In the genomic region with DNA sequence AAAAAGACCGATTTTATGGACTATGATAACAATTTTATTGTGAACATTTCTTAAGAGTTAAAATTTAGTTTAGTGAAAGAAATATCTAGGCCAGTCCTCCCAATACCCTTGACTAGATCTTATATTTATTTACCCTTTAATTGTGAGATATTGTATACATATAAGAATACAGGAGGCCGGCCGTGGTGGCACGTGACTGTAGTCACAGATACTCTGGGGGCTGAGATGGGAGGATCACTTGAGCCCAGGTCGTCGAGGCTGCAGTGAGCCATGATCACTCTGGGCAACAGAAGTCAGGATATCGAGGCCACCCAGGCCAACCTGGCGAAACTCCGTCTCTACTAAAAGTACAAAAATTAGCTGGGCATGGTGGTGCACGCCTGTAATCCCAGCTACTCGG, we compare ENCODE assay signal across 8 cellular contexts. TPM values are rescaled to one million over a fixed set of nuclear protein-coding genes. Genes with fewer than 3 reads are reported as not detected.
DNase-seq lines count a peak whose midpoint lies in the region; ATAC-seq and TF ChIP-seq lines count a peak whose summit lies in the region.

No MANE protein-coding gene starts in this region.

- intact Hi-C loops in PC-9 (cut with micrococcal nuclease; ENCODE audit: unreplicated experiment): loop anchor here (1.0 to 2.0 kb wide), 3 partner anchors 13 to 139 kb away; a partner anchor contains a TSS

- H3K9me3 ChIP-seq in PC-9 (ENCODE audit: insufficient read depth, low read depth) (no peaks in the 10 kb centered on the region), skeletal muscle tissue (ENCODE audit: control insufficient read depth in 3 of 3, low read length in 3 of 3) (no peaks in the 10 kb centered on the region)

- POLR2A ChIA-PET in PC-9 (lab: Charles Lee; ENCODE audit: unreplicated experiment): no interaction called here

- peaks cover 12% of the 10 kb centered on the region; the same call in 1 of the 2 replicates for H3K4me1 ChIP-seq in PC-9 (replicated peaks; ENCODE audit: insufficient read depth)
- peaks cover 5 to 13% (median 9%) of the 10 kb centered on the region in 3 donors for H3K4me1 ChIP-seq in skeletal muscle tissue (ENCODE audit: control insufficient read depth in 3 of 3, insufficient read depth in 3 of 3, low read length in 3 of 3)

- H3K79me2 ChIP-seq in PC-9 (ENCODE audit: low read depth): 0 out of 2 replicates have a peak, but pooled peaks cover 17% of the 10 kb centered on the region

- H3K9me2 ChIP-seq in PC-9 (ENCODE audit: insufficient read depth): no peaks in the 10 kb centered on the region

- peak overlapping the region; percentile 85 for H3K4me2 ChIP-seq in PC-9

- no peaks in the 10 kb centered on the region for H3F3A ChIP-seq in PC-9 (ENCODE audit: insufficient read depth, low read depth)

- DNase-seq in DMS53 (lab: John Stamatoyannopoulos, UW) (peak; percentile 38), DMS53 treated with DMSO at 0.1 percent for 48 hours (lab: John Stamatoyannopoulos, UW; ENCODE audit: unreplicated experiment) (no peak), PC-9 (no peak), erythroblast (lab: John Stamatoyannopoulos, UW) (peak; percentile 61 to 74)

- no peaks in the 10 kb centered on the region for H4K20me1 ChIP-seq in PC-9 (ENCODE audit: insufficient read depth)

- H2AFZ ChIP-seq in PC-9: peak overlapping the region; percentile 89

- H3K4me3 ChIP-seq in PC-9: peak overlapping the region; percentile 93; the same call in 1 of the 2 replicates
- peak overlapping the region; percentile 94 to 97 (median 96) for H3K4me3 ChIP-seq in skeletal muscle tissue (ENCODE audit: low read length in 3 of 3)

- CTCF ChIA-PET in PC-9 (lab: Charles Lee): no interaction called here

- ATAC-seq in GM18867 (IDR thresholded peaks at IDR 0.05; ENCODE audit: unreplicated experiment) (no peak), GM21717 (IDR thresholded peaks at IDR 0.05; ENCODE audit: unreplicated experiment) (no peak), HG03108 (IDR thresholded peaks at IDR 0.05; ENCODE audit: unreplicated experiment) (no peak)

- TF ChIP-seq CTCF in PC-9 (conservative IDR thresholded peaks at IDR 0.05): no peak

- H3K27me3 ChIP-seq in PC-9 (ENCODE audit: insufficient read depth, low read depth): no peaks in the 10 kb centered on the region
- no peaks in the 10 kb centered on the region for H3K27me3 ChIP-seq in skeletal muscle tissue (ENCODE audit: control insufficient read depth in 3 of 3, insufficient read depth in 3 of 3, low read length in 3 of 3)

- no peak for TF ChIP-seq POLR2A in erythroblast (IDR thresholded peaks at IDR 0.05; ENCODE audit: low read length)

- peak overlapping the region; percentile 93 to 97 (median 95) for H3K9ac ChIP-seq in skeletal muscle tissue (ENCODE audit: low read depth in 1 of 3, low read length in 3 of 3)

- H3K27ac ChIP-seq in PC-9: peak overlapping the region; percentile 59
- peak overlapping the region; percentile 88 for H3K27ac ChIP-seq in skeletal muscle tissue (ENCODE audit: low read depth, low read length)

- H3K36me3 ChIP-seq in PC-9 (ENCODE audit: low read depth) (no peaks in the 10 kb centered on the region), skeletal muscle tissue (ENCODE audit: control insufficient read depth in 3 of 3, insufficient read depth in 3 of 3, low read length in 3 of 3) (peaks cover 13 to 14% (median 14%) of the 10 kb centered on the region in 3 donors)

- no TSS peak for BruUV-seq in PC-9 (replicated peaks; lab: Mats Ljungman, UMichigan)

RNA-seq across cellular contexts. Expression of a gene that starts 0.8 kb away (rescaled TPM):
- 15.7 and 19.8 TPM in 2 replicates for total RNA-seq in PC-9 (2021)
- 14.6 TPM for total RNA-seq in skeletal muscle tissue

RNA-seq across cellular contexts. Expression of a gene that starts 8.0 kb away (rescaled TPM):
- total RNA-seq in PC-9 (2021) (1.2 and 1.5 TPM in 2 replicates), skeletal muscle tissue (1.6 TPM)

RNA-seq across cellular contexts. Expression of a gene that starts 14.0 kb away (rescaled TPM):
- 0.23 and 0.33 TPM in 2 replicates for total RNA-seq in PC-9 (2021)
- not detected for total RNA-seq in skeletal muscle tissue

RNA-seq across cellular contexts. Expression of a gene that starts 51.1 kb away (rescaled TPM):
- total RNA-seq in PC-9 (2021): 32.6 and 33.1 TPM in 2 replicates
- total RNA-seq in skeletal muscle tissue: 19.8 TPM

RNA-seq across cellular contexts. Expression of a gene that starts 51.5 kb away (rescaled TPM):
- total RNA-seq in PC-9 (2021) (27.4 and 33.0 TPM in 2 replicates), skeletal muscle tissue (10.4 TPM)

Comparison
In these comparisons a context has a peak if more than half of its experiments do, and no peak if none do; other contexts are left out.
1. DNase-seq: peak in DMS53 (single experiment) and erythroblast (2 of 2); none in DMS53 treated with DMSO at 0.1 percent for 48 hours (single experiment) and PC-9 (0 of 2).